1 cellular context compared by ENCODE assay signal in the genomic region with DNA sequence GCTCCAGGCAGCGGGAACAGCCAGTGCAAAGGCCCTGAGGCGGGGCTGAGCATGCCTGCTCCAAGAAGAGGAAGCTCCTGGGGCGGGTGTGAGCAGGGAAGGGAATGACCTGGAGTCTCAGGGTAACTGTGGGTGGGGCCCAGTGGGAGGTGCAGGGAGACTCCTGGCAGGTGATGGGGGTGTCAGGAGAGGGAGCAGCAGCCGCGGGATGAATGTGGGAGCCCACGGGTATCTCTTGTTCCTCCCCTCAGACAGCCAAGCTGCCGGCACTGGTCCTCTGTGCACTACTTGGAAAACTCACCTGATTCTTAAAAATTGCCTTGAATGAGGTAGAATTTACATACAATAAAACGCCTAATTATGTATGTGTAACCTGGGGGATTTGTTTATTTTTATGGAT.
A peak's percentile ranks its signal among the peaks of the same experiment; 100 is the strongest.
TF ChIP-seq lines count a peak whose summit lies in the region.

No MANE protein-coding gene starts in this region.

TF ChIP-seq in H1, 55 proteins besides CTCF, POLR2A, EP300 and RAD21:
- 0 out of 2 replicates have a peak, but pooled peaks have one; percentile 13 for TF ChIP-seq KDM1A (IDR thresholded peaks at IDR 0.05; ENCODE audit: borderline replicate concordance, low read length)
